Comparison of ENCODE assay signal across 20 cellular contexts in the genomic region with DNA sequence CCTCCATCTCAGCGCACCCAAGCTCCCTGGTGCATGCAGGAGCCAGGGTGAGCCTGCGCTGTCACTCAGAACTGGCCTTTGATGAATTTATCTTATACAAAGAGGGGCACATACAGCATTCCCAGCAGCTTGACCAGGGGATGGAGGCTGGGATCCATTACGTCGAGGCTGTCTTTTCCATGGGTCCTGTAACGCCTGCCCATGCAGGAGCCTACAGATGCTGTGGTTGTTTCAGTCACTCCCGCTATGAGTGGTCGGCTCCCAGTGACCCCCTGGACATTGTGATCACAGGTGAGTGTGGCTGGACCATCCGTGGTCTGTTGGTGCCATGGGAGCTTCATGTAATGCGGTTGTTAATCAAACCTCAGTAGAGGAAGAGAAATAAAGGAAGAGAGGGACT. TPM values are rescaled to one million over a fixed set of nuclear protein-coding genes. Genes with fewer than 3 reads are reported as not detected.
A peak's percentile ranks its signal among the peaks of the same experiment; 100 is the strongest.
DNase-seq lines count a peak whose midpoint lies in the region; ATAC-seq and TF ChIP-seq lines count a peak whose summit lies in the region.
"Had no signal": no experiment of that assay in that cellular context is flagged by ENCODE, and none has a peak within 500 bp of the region (broad histone marks: within the 10 kb centered on the region; RNA-seq: fewer than 3 reads in every experiment).

No MANE protein-coding gene starts in this region.

- H3K36me3 ChIP-seq in spleen: no peaks in the 10 kb centered on the region

- 80 to 86% (median 85%) methylated on average over 9 of the region's 9 CpGs for WGBS in spleen, 5 donors

- intact Hi-C loops in activated T-helper 2 cell treated with anti-CD3 and anti-CD28 coated beads, Interferon-gamma antibody, Interleukin-2, Interleukin-4, amounts not matched to agents 10 μg/mL and 5 μg/mL and 100 μg/mL, durations not matched to agents 14 hours and 24 hours and 36 hours (cut with micrococcal nuclease): no loop called here
- intact Hi-C loops in spleen (cut with DNase I; ENCODE audit: low total_unique reads): no loop called here

- peaks cover 6% of the 10 kb centered on the region for H3K27me3 Mint-ChIP-seq in activated T-helper 2 cell treated with anti-CD3 and anti-CD28 coated beads, Interferon-gamma antibody, Interleukin-2, Interleukin-4, amounts not matched to agents 10 μg/mL and 5 μg/mL and 100 μg/mL, durations not matched to agents 14 hours and 24 hours and 36 hours (ENCODE audit: low read depth)

- no peak for ATAC-seq in HG03378 (IDR thresholded peaks at IDR 0.05; ENCODE audit: unreplicated experiment)
- ATAC-seq: HepG2 had no signal

- no peak for TF ChIP-seq POLR2A in spleen (IDR thresholded peaks at IDR 0.05)

- H3K4me1 ChIP-seq in spleen: peaks cover 0 to 27% (median 6%) of the 10 kb centered on the region in 6 donors
- H3K4me1 ChIP-seq: Caco-2 had no signal

- no peak overlapping the region for H3K27ac ChIP-seq in spleen

- H3K9me3 ChIP-seq in spleen: no peaks in the 10 kb centered on the region
- H3K9me3 ChIP-seq: Caco-2 had no signal

- H3K4me3 ChIP-seq in spleen: no peak overlapping the region

- no peak overlapping the region for H3K27ac Mint-ChIP-seq in activated T-helper 2 cell treated with anti-CD3 and anti-CD28 coated beads, Interferon-gamma antibody, Interleukin-2, Interleukin-4, amounts not matched to agents 10 μg/mL and 5 μg/mL and 100 μg/mL, durations not matched to agents 14 hours and 24 hours and 36 hours
- H3K27ac Mint-ChIP-seq: CD4-positive, alpha-beta T cell; H9; IgD-negative memory B cell had no signal

- H3K27me3 ChIP-seq in spleen (replicated peaks in 1 of 7): peaks cover 0 to 39% (median 0%) of the 10 kb centered on the region in 7 donors

- peak overlapping the region; percentile 21 for H3K4me3 Mint-ChIP-seq in activated T-helper 2 cell treated with anti-CD3 and anti-CD28 coated beads, Interferon-gamma antibody, Interleukin-2, Interleukin-4, amounts not matched to agents 10 μg/mL and 5 μg/mL and 100 μg/mL, durations not matched to agents 14 hours and 24 hours and 36 hours (ENCODE audit: low read depth)
- H3K4me3 Mint-ChIP-seq: CD4-positive, alpha-beta T cell; H9 had no signal

- no peaks in the 10 kb centered on the region for H3K36me3 Mint-ChIP-seq in activated T-helper 2 cell treated with anti-CD3 and anti-CD28 coated beads, Interferon-gamma antibody, Interleukin-2, Interleukin-4, amounts not matched to agents 10 μg/mL and 5 μg/mL and 100 μg/mL, durations not matched to agents 14 hours and 24 hours and 36 hours (ENCODE audit: low read depth)

- TF ChIP-seq CTCF in spleen (IDR thresholded peaks at IDR 0.05 in 8 of 11, conservative IDR thresholded peaks at IDR 0.05 in 3 of 11): no peak

- DNase-seq in activated effector memory CD4-positive, alpha-beta T cell treated with anti-CD3 and anti-CD28 coated beads, Interleukin-2, amount 50 U/mL, for 16 hours: peak; percentile 51
- DNase-seq in activated effector memory CD4-positive, alpha-beta T cell treated with Interleukin-2 at 50 U/mL for 16 hours: no peak
- no peak for DNase-seq in activated T-helper 2 cell treated with anti-CD3 and anti-CD28 coated beads, Interferon-gamma antibody, Interleukin-2, Interleukin-4, amounts not matched to agents 10 μg/mL and 5 μg/mL and 100 μg/mL, durations not matched to agents 14 hours and 24 hours and 36 hours (ENCODE audit: low spot score)
- peak; percentile 81 for DNase-seq in mesenteric fat pad (ENCODE audit: low spot score)
- no peak for DNase-seq in spleen
- no peak for DNase-seq in NCI-H446 treated with DMSO at 0.1 percent for 48 hours (lab: John Stamatoyannopoulos, UW)
- no peak for DNase-seq in DMS153 treated with DMSO at 0.1 percent for 48 hours (lab: John Stamatoyannopoulos, UW; ENCODE audit: unreplicated experiment)
- DNase-seq: 8988T; Caco-2; CD4-positive, alpha-beta T cell; DMS153; DMS79 treated with DMSO at 0.1 percent for 48 hours; GF-D8; H9 had no signal

- peaks cover 48% of the 10 kb centered on the region for H3K4me1 Mint-ChIP-seq in activated T-helper 2 cell treated with anti-CD3 and anti-CD28 coated beads, Interferon-gamma antibody, Interleukin-2, Interleukin-4, amounts not matched to agents 10 μg/mL and 5 μg/mL and 100 μg/mL, durations not matched to agents 14 hours and 24 hours and 36 hours (ENCODE audit: low read depth)
- H3K4me1 Mint-ChIP-seq: H9 had no signal

- no peaks in the 10 kb centered on the region for H3K9me3 Mint-ChIP-seq in activated T-helper 2 cell treated with anti-CD3 and anti-CD28 coated beads, Interferon-gamma antibody, Interleukin-2, Interleukin-4, amounts not matched to agents 10 μg/mL and 5 μg/mL and 100 μg/mL, durations not matched to agents 14 hours and 24 hours and 36 hours
- H3K9me3 Mint-ChIP-seq: CD4-positive, alpha-beta T cell had no signal

RNA-seq across cellular contexts. Expression of a gene that starts 33.0 kb away (rescaled TPM):
- 76.8 and 77.7 TPM in 2 replicates for total RNA-seq in activated T-helper 2 cell treated with anti-CD3 and anti-CD28 coated beads, Interferon-gamma antibody, Interleukin-2, Interleukin-4, amounts not matched to agents 10 μg/mL and 5 μg/mL and 100 μg/mL, durations not matched to agents 14 hours and 24 hours and 36 hours
- total RNA-seq in mesenteric fat pad: 1.7 TPM
- 1 to 10 TPM in 3 of 7 donors, under 1 TPM in 1, not detected in 3; 0.97 to 4.9 (median 3.3) TPM for total RNA-seq in spleen
- 1 to 10 TPM in 1 of 3 donors, under 1 TPM in 1, not detected in 1; 0.28 to 3.5 TPM for polyA plus RNA-seq in spleen
- total RNA-seq: A673, Caco-2, H1, H9 had no signal
- polyA plus RNA-seq: AG04450, H1 had no signal

RNA-seq across cellular contexts. Expression of a gene that starts 38.0 kb away (rescaled TPM):
- not detected in 2 replicates for total RNA-seq in activated T-helper 2 cell treated with anti-CD3 and anti-CD28 coated beads, Interferon-gamma antibody, Interleukin-2, Interleukin-4, amounts not matched to agents 10 μg/mL and 5 μg/mL and 100 μg/mL, durations not matched to agents 14 hours and 24 hours and 36 hours
- total RNA-seq in mesenteric fat pad: 10.0 TPM
- 10 to 100 TPM; 39.2 to 77.8 (median 54.0) TPM for total RNA-seq in spleen
- 10 to 100 TPM in 2 of 3 donors, 1 to 10 TPM in 1; 7.2 to 28.2 (median 12.6) TPM for polyA plus RNA-seq in spleen
- total RNA-seq: A673, Caco-2, H1, H9, HepG2 had no signal
- polyA plus RNA-seq: AG04450, H1 had no signal

RNA-seq across cellular contexts. Expression of a gene that starts 57.8 kb away (rescaled TPM):
- not detected in 2 replicates for total RNA-seq in activated T-helper 2 cell treated with anti-CD3 and anti-CD28 coated beads, Interferon-gamma antibody, Interleukin-2, Interleukin-4, amounts not matched to agents 10 μg/mL and 5 μg/mL and 100 μg/mL, durations not matched to agents 14 hours and 24 hours and 36 hours
- 3.7 TPM for total RNA-seq in mesenteric fat pad
- total RNA-seq in spleen: 10 to 100 TPM; 34.4 to 65.0 (median 37.2) TPM
- polyA plus RNA-seq in spleen: 10 to 100 TPM in 1 of 3 donors, 1 to 10 TPM in 2; 3.4 to 17.2 (median 8.0) TPM
- total RNA-seq: A673, Caco-2, H1, H9, HepG2 had no signal
- polyA plus RNA-seq: AG04450, H1, HepG2, IgD-negative memory B cell had no signal

Comparison
In these comparisons a context has a peak if more than half of its experiments do, and no peak if none do; other contexts are left out.
1. DNase-seq: peak in activated effector memory CD4-positive, alpha-beta T cell treated with anti-CD3 and anti-CD28 coated beads, Interleukin-2, amount 50 U/mL, for 16 hours (single experiment) and mesenteric fat pad (single experiment); none in activated effector memory CD4-positive, alpha-beta T cell treated with Interleukin-2 at 50 U/mL for 16 hours (single experiment), activated T-helper 2 cell treated with anti-CD3 and anti-CD28 coated beads, Interferon-gamma antibody, Interleukin-2, Interleukin-4, amounts not matched to agents 10 μg/mL and 5 μg/mL and 100 μg/mL, durations not matched to agents 14 hours and 24 hours and 36 hours (single experiment), spleen (single experiment), NCI-H446 treated with DMSO at 0.1 percent for 48 hours (single experiment) and DMS153 treated with DMSO at 0.1 percent for 48 hours (single experiment).
2. RNA of a gene that starts 33.0 kb away (total RNA-seq): 76.8 to 77.7 TPM in activated T-helper 2 cell treated with anti-CD3 and anti-CD28 coated beads, Interferon-gamma antibody, Interleukin-2, Interleukin-4, amounts not matched to agents 10 μg/mL and 5 μg/mL and 100 μg/mL, durations not matched to agents 14 hours and 24 hours and 36 hours; 1.7 TPM in mesenteric fat pad (single experiment) and 0.97 to 4.9 TPM in spleen; every median in the first group is over 10 times any median in the second.
3. RNA of a gene that starts 38.0 kb away (total RNA-seq): 39.2 to 77.8 TPM in spleen and 10.0 TPM in mesenteric fat pad (single experiment); not detected in activated T-helper 2 cell treated with anti-CD3 and anti-CD28 coated beads, Interferon-gamma antibody, Interleukin-2, Interleukin-4, amounts not matched to agents 10 μg/mL and 5 μg/mL and 100 μg/mL, durations not matched to agents 14 hours and 24 hours and 36 hours; every median in the first group is over 10 times any median in the second.